8 cellular contexts compared by ENCODE assay signal in genomic region chr11:103091024-103091423, GRCh38. TPM values are rescaled to one million over a fixed set of nuclear protein-coding genes. Genes with fewer than 3 reads are reported as not detected.
DNase-seq lines count a peak whose midpoint lies in the region; ATAC-seq and TF ChIP-seq lines count a peak whose summit lies in the region.

No MANE protein-coding gene starts in this region.

- H3K9me3 Mint-ChIP-seq in activated CD8-positive, alpha-beta T cell treated with anti-CD3 and anti-CD28 coated beads for 36 hours: no peaks in the 10 kb centered on the region

- peaks cover 28% of the 10 kb centered on the region for H3K4me1 Mint-ChIP-seq in activated CD8-positive, alpha-beta T cell treated with anti-CD3 and anti-CD28 coated beads for 36 hours (ENCODE audit: low read depth)

- in situ Hi-C loops in KBM-7 (cut with MboI; ENCODE audit: low pct_unique_long_range_greater_than_20kb, low sequenced_read_pairs): no loop called here

- no peak for TF ChIP-seq POLR2A in stomach (IDR thresholded peaks at IDR 0.05)

- no peak for ATAC-seq in activated CD8-positive, alpha-beta T cell treated with anti-CD3 and anti-CD28 coated beads for 36 hours

- 0 to 4% (median 2%) methylated on average over 3 of the region's 3 CpGs for WGBS in stomach, 5 donors

- peaks cover 23% of the 10 kb centered on the region for H3K36me3 Mint-ChIP-seq in activated CD8-positive, alpha-beta T cell treated with anti-CD3 and anti-CD28 coated beads for 36 hours (ENCODE audit: low read depth)

- H3K27ac ChIP-seq in stomach: peak overlapping the region in 3 of 5 donors; percentile 88 to 92 (median 91)

- H3K27me3 Mint-ChIP-seq in activated CD8-positive, alpha-beta T cell treated with anti-CD3 and anti-CD28 coated beads for 36 hours: peaks cover 13% of the 10 kb centered on the region

- no peak for TF ChIP-seq EP300 in stomach (IDR thresholded peaks at IDR 0.05)

- H3K9ac ChIP-seq in iPS-15b (ENCODE audit: low read depth, low read length): peak overlapping the region; percentile 62

- peak; percentile 58 to 77 for DNase-seq in NCI-H2081 (lab: John Stamatoyannopoulos, UW)
- DNase-seq in NCI-H2081 treated with DMSO at 0.1 percent for 48 hours (lab: John Stamatoyannopoulos, UW): no peak
- DNase-seq in KBM-7: peak; percentile 52
- DNase-seq in activated CD8-positive, alpha-beta T cell treated with anti-CD3 and anti-CD28 coated beads for 36 hours: peak; percentile 5
- DNase-seq in stomach: no peak
- DNase-seq in activated effector memory CD4-positive, alpha-beta T cell treated with anti-CD3 and anti-CD28 coated beads, Interleukin-2, amount 50 U/mL, for 16 hours: no peak
- no peak for DNase-seq in activated CD4-positive, alpha-beta T cell treated with anti-CD3 and anti-CD28 coated beads for 48 hours

- CTCF ChIA-PET in activated CD8-positive, alpha-beta T cell treated with anti-CD3 and anti-CD28 coated beads for 36 hours (lab: Charles Lee): interaction anchor here (1.5 to 4.0 kb wide), 4 partner anchors 10 to 55 kb away, joined by 5 to 27 read pairs (median 8); partner anchors contain the start of gene DYNC2H1

- H3K27me3 ChIP-seq in iPS-15b (ENCODE audit: control insufficient read depth, insufficient read depth, low read length): peaks cover 7% of the 10 kb centered on the region
- peaks cover 0 to 20% (median 0%) of the 10 kb centered on the region in 3 donors for H3K27me3 ChIP-seq in stomach

- H3K4me1 ChIP-seq in iPS-15b (ENCODE audit: control insufficient read depth, insufficient read depth, low read length): peaks cover 4% of the 10 kb centered on the region
- peaks cover 8 to 48% (median 29%) of the 10 kb centered on the region in 4 donors for H3K4me1 ChIP-seq in stomach

- intact Hi-C loops in activated CD8-positive, alpha-beta T cell treated with anti-CD3 and anti-CD28 coated beads for 36 hours (cut with micrococcal nuclease): no loop called here
- intact Hi-C loops in stomach (cut with DNase I; ENCODE audit: low total_unique reads): no loop called here

- H3K27ac Mint-ChIP-seq in activated CD8-positive, alpha-beta T cell treated with anti-CD3 and anti-CD28 coated beads for 36 hours: peak overlapping the region; percentile 81

- H3K9me3 ChIP-seq in iPS-15b (ENCODE audit: control insufficient read depth, insufficient read depth, low read length) (no peaks in the 10 kb centered on the region), stomach (no peaks in the 10 kb centered on the region)

- H3K4me3 Mint-ChIP-seq in activated CD8-positive, alpha-beta T cell treated with anti-CD3 and anti-CD28 coated beads for 36 hours: peak overlapping the region; percentile 89

- POLR2A ChIA-PET in activated CD8-positive, alpha-beta T cell treated with anti-CD3 and anti-CD28 coated beads for 36 hours (lab: Charles Lee): interaction anchor here (0.7 to 2.2 kb wide), 3 partner anchors 10 to 18 kb away, joined by 4 to 21 read pairs (median 5); partner anchors contain the start of gene DYNC2H1

- H3K4me3 ChIP-seq in iPS-15b (ENCODE audit: low read depth, low read length) (peak overlapping the region; percentile 93), stomach (peak overlapping the region; percentile 86 to 99 (median 92))

- peaks cover 4% of the 10 kb centered on the region for H3K36me3 ChIP-seq in iPS-15b (ENCODE audit: control insufficient read depth, insufficient read depth, low read length)
- H3K36me3 ChIP-seq in stomach: peaks cover 0 to 8% (median 5%) of the 10 kb centered on the region in 4 donors

- no peak for TF ChIP-seq CTCF in activated CD8-positive, alpha-beta T cell treated with anti-CD3 and anti-CD28 coated beads for 36 hours (IDR thresholded peaks at IDR 0.05)
- no peak for TF ChIP-seq CTCF in stomach (IDR thresholded peaks at IDR 0.05)

RNA-seq across cellular contexts. Expression of gene DCUN1D5, which starts 0.9 kb away (rescaled TPM):
- 10 to 100 TPM; 83.4 to 90.6 TPM for total RNA-seq in activated CD8-positive, alpha-beta T cell treated with anti-CD3 and anti-CD28 coated beads for 36 hours
- 10 to 100 TPM; 27.2 to 75.3 (median 37.1) TPM for total RNA-seq in stomach
- polyA plus RNA-seq in stomach: 10 to 100 TPM; 13.2 to 22.7 (median 22.3) TPM

RNA-seq across cellular contexts. Expression of gene DYNC2H1, which starts 18.2 kb away (rescaled TPM):
- total RNA-seq in activated CD8-positive, alpha-beta T cell treated with anti-CD3 and anti-CD28 coated beads for 36 hours: 1 to 10 TPM; 1.3 to 2.0 TPM
- total RNA-seq in stomach: 10 to 100 TPM in 4 of 5 donors, 1 to 10 TPM in 1; 1.2 to 63.7 (median 19.6) TPM
- 10 to 100 TPM in 1 of 3 donors, 1 to 10 TPM in 2; 4.8 to 13.0 (median 8.6) TPM for polyA plus RNA-seq in stomach

Comparison
In these comparisons a context has a peak if more than half of its experiments do, and no peak if none do; other contexts are left out.
1. DNase-seq: peak in NCI-H2081 (2 of 2), KBM-7 (single experiment) and activated CD8-positive, alpha-beta T cell treated with anti-CD3 and anti-CD28 coated beads for 36 hours (single experiment); none in NCI-H2081 treated with DMSO at 0.1 percent for 48 hours (single experiment), stomach (single experiment), activated effector memory CD4-positive, alpha-beta T cell treated with anti-CD3 and anti-CD28 coated beads, Interleukin-2, amount 50 U/mL, for 16 hours (single experiment) and activated CD4-positive, alpha-beta T cell treated with anti-CD3 and anti-CD28 coated beads for 48 hours (single experiment).